In the genomic region with DNA sequence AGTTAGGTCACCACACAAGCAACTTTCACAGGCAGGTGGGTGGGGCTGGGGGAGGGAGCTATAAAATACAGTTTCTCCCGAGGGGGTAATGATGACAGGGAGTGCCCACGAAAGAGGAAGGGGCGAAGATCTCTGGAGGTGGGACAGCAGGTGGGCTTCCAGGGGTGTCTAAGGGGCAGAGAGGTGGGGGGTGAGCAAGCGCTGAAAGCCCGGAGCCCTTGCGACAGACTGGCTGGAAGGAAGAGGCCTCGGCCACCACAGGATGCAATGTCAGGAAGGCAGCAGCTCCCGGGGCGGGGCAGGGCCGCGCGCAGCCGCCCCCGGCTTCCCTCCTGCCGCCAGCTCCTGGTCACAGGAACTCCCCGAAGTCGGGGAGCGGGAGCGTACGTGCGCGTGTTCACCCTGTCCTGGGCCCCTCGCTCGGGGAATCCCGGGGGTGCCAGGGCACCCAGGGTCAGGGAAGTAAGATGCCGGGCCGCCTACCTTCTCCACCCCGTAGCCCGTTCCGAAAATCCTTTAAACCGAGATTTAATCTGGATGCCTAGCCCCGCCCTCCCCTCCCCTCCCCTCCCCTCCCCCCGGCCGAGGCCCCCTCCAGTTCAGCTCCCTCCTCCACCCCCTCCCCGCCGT, we compare ENCODE assay signal across 8 cellular contexts.
DNase-seq lines count a peak whose midpoint lies in the region; TF ChIP-seq lines count a peak whose summit lies in the region.

No MANE protein-coding gene starts in this region.

- intact Hi-C loops in activated CD4-positive, alpha-beta memory T cell treated with anti-CD3 and anti-CD28 coated beads for 36 hours (cut with micrococcal nuclease): loop anchor here (1.0 to 5.0 kb wide), 8 partner anchors 8 to 1209 kb away; a partner anchor contains a TSS

- no peak for TF ChIP-seq CTCF in AG04449 (IDR thresholded peaks at IDR 0.05; ENCODE audit: insufficient read depth, low read length, missing control alignments)

- peak overlapping the region; percentile 52 for H3K4me3 ChIP-seq in AG04449 (ENCODE audit: low read depth, low read length)
- H3K4me3 ChIP-seq in Jurkat, Clone E6-1 (ENCODE audit: low read length): peak overlapping the region; percentile 73
- H3K4me3 ChIP-seq in muscle layer of duodenum (ENCODE audit: low read depth in 1 of 2, low read length in 2 of 2): peak overlapping the region in 1 of 2 donors; percentile 60

- no peaks in the 10 kb centered on the region for H3K9me3 ChIP-seq in muscle layer of duodenum (ENCODE audit: control insufficient read depth in 1 of 2, low read length in 2 of 2)

- no peaks in the 10 kb centered on the region for H3K27me3 ChIP-seq in muscle layer of duodenum (ENCODE audit: low read depth, low read length)

- in situ Hi-C loops in GM18951 (cut with MboI; ENCODE audit: low sequenced_read_pairs, unreplicated experiment): no loop called here

- H3K27me3 Mint-ChIP-seq in activated CD4-positive, alpha-beta memory T cell treated with anti-CD3 and anti-CD28 coated beads for 36 hours: no peaks in the 10 kb centered on the region

- TF ChIP-seq POLR2A in GM18951 (IDR thresholded peaks at IDR 0.05; ENCODE audit: extremely low read depth, insufficient read depth, insufficient read length): peak; percentile 12

- DNase-seq in AG04449 (ENCODE audit: low read depth, low spot score): no peak
- peak; percentile 22 for DNase-seq in Jurkat, Clone E6-1 (ENCODE audit: low read depth, low spot score)
- DNase-seq in activated CD4-positive, alpha-beta memory T cell treated with anti-CD3 and anti-CD28 coated beads for 36 hours: peak; percentile 89
- peak; percentile 64 for DNase-seq in epidermal melanocyte (ENCODE audit: insufficient read length, low spot score)
- DNase-seq in superior temporal gyrus (ENCODE audit: extremely low spot score): no peak

- POLR2A ChIA-PET in AG04449 (lab: Yijun Ruan, JAX): interaction anchor here (0.7 to 1.0 kb wide), 2 partner anchors 26 to 58 kb away, joined by 3 to 4 read pairs; no protein-coding TSS in a partner anchor
- POLR2A ChIA-PET in activated CD4-positive, alpha-beta memory T cell treated with anti-CD3 and anti-CD28 coated beads for 36 hours (lab: Charles Lee): interaction anchor here (0.6 to 4.1 kb wide), 6 partner anchors 44 to 236 kb away, joined by 3 to 19 read pairs (median 5); no protein-coding TSS in a partner anchor

- no peaks in the 10 kb centered on the region for H3K9me3 Mint-ChIP-seq in activated CD4-positive, alpha-beta memory T cell treated with anti-CD3 and anti-CD28 coated beads for 36 hours

- H3K4me3 Mint-ChIP-seq in activated CD4-positive, alpha-beta memory T cell treated with anti-CD3 and anti-CD28 coated beads for 36 hours: peak overlapping the region; percentile 76

- peaks cover 51% of the 10 kb centered on the region for H3K4me1 Mint-ChIP-seq in activated CD4-positive, alpha-beta memory T cell treated with anti-CD3 and anti-CD28 coated beads for 36 hours (ENCODE audit: low read depth)

- peaks cover 6% of the 10 kb centered on the region for H3K36me3 Mint-ChIP-seq in activated CD4-positive, alpha-beta memory T cell treated with anti-CD3 and anti-CD28 coated beads for 36 hours

- H3K27ac Mint-ChIP-seq in activated CD4-positive, alpha-beta memory T cell treated with anti-CD3 and anti-CD28 coated beads for 36 hours: peak overlapping the region; percentile 91

- H3K36me3 ChIP-seq in muscle layer of duodenum (ENCODE audit: control insufficient read depth in 1 of 2, insufficient read depth in 2 of 2, low read length in 2 of 2): no peaks in the 10 kb centered on the region

- H3K4me1 ChIP-seq in muscle layer of duodenum (ENCODE audit: control insufficient read depth in 1 of 2, insufficient read depth in 2 of 2, low read length in 2 of 2): peaks cover 39 to 84% of the 10 kb centered on the region in 2 donors

- CTCF ChIA-PET in AG04449 (lab: Yijun Ruan, JAX): interaction anchor here (0.6 to 2.5 kb wide), 3 partner anchors 10 to 1195 kb away, joined by 3 to 5 read pairs (median 3); no protein-coding TSS in a partner anchor
- CTCF ChIA-PET in activated CD4-positive, alpha-beta memory T cell treated with anti-CD3 and anti-CD28 coated beads for 36 hours (lab: Charles Lee): interaction anchor here (1.2 to 1.6 kb wide), 2 partner anchors 44 to 46 kb away, joined by 3 to 5 read pairs; no protein-coding TSS in a partner anchor

- peak overlapping the region; percentile 72 for H3K27ac ChIP-seq in muscle layer of duodenum (ENCODE audit: low read length)
- peak overlapping the region; percentile 22 for H3K27ac ChIP-seq in temporal lobe (ENCODE audit: low read depth, low read length)

Comparison
In these comparisons a context has a peak if more than half of its experiments do, and no peak if none do; other contexts are left out.
1. DNase-seq: peak in Jurkat, Clone E6-1 (single experiment), activated CD4-positive, alpha-beta memory T cell treated with anti-CD3 and anti-CD28 coated beads for 36 hours (single experiment) and epidermal melanocyte (single experiment); none in AG04449 (single experiment) and superior temporal gyrus (single experiment).